Comparison of ENCODE assay signal across 12 cellular contexts in the genomic region with DNA sequence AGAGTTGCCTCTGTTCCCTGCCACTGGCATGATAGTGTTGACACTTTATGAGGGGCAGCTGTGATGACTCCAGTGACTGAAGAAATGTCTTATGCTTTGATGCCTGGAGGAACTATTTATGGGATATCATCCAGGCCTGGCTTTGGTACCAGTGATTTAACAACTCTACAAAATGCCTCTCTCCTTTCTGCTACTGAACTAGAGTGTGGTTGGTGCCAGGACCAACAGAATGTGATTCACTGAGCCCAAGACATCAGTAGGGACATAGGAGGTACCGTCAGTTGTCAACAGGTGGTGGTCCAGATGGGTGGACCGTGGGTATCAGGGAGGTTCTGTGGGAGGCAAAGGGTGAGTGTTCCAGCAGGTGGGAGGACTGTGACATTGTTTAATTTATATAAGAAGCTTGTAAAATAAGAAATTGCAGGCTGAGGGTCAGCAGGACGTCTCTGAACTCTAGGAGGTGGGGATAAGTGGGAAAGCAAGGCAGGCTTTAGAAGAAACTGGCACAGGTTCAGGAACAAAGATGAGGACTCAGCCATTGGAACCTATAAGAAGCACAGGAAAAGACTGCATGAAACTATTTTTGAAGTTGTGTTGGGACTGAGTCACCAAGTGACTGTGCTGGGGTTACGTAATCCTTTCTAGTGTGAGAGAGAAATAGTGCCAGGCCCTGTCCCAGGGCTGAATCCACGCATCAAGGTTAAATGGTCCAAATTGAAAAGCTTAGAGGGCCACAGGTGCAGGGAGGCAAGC. TPM values are rescaled to one million over a fixed set of nuclear protein-coding genes. Genes with fewer than 3 reads are reported as not detected.
DNase-seq lines count a peak whose midpoint lies in the region; ATAC-seq and TF ChIP-seq lines count a peak whose summit lies in the region.
"Had no signal": no experiment of that assay in that cellular context is flagged by ENCODE, and none has a peak within 500 bp of the region (broad histone marks: within the 10 kb centered on the region; RNA-seq: fewer than 3 reads in every experiment).

No MANE protein-coding gene starts in this region.

- ATAC-seq in left ventricle myocardium superior (peak; percentile 100), HG03571 (IDR thresholded peaks at IDR 0.05; ENCODE audit: unreplicated experiment) (no peak)

- intact Hi-C loops in left ventricle myocardium superior (cut with micrococcal nuclease): no loop called here
- intact Hi-C loops in tibial artery (cut with DNase I; ENCODE audit: low total_unique reads): no loop called here

- peaks cover 0 to 12% (median 7%) of the 10 kb centered on the region in 4 donors for H3K4me1 ChIP-seq in tibial artery
- H3K4me1 ChIP-seq: testis had no signal

- no peaks in the 10 kb centered on the region for H3K9me3 ChIP-seq in tibial artery
- H3K9me3 ChIP-seq: neutrophil, testis had no signal

- DNase-seq in DMS53 (lab: John Stamatoyannopoulos, UW) (peak; percentile 33), DMS53 treated with DMSO at 0.1 percent for 48 hours (lab: John Stamatoyannopoulos, UW; ENCODE audit: unreplicated experiment) (no peak), amniotic stem cell (lab: John Stamatoyannopoulos, UW) (peak; percentile 18), left ventricle myocardium superior (peak; percentile 39), tibial artery (peak in 1 of 2 donors; percentile 32)
- DNase-seq in stimulated activated CD4-positive, alpha-beta T cell treated with anti-CD3 and anti-CD28 coated beads, Interleukin-4, amount 100 ng/mL, for 24 hours: no peak
- DNase-seq in stimulated activated CD4-positive, alpha-beta T cell treated with anti-CD3 and anti-CD28 coated beads, Interleukin-12 subunit alpha, Interleukin-12 subunit beta, amount 100 ng/mL, for 4 hours: no peak
- DNase-seq: testis had no signal

- H3K27ac ChIP-seq in tibial artery: peak overlapping the region; percentile 33 to 52
- H3K27ac ChIP-seq: cardiac muscle cell, neutrophil, testis had no signal

- no peaks in the 10 kb centered on the region for H3K27me3 ChIP-seq in tibial artery
- H3K27me3 ChIP-seq: cardiac muscle cell, neutrophil, testis had no signal

- no peak overlapping the region for H3K4me3 ChIP-seq in tibial artery
- H3K4me3 ChIP-seq: cardiac muscle cell, testis had no signal

- H3K36me3 ChIP-seq in tibial artery: no peaks in the 10 kb centered on the region
- H3K36me3 ChIP-seq: cardiac muscle cell, neutrophil had no signal

- TF ChIP-seq CTCF in tibial artery (IDR thresholded peaks at IDR 0.05): no peak

RNA-seq across cellular contexts. Expression of a gene that starts 28.5 kb away (rescaled TPM):
- not detected for total RNA-seq in left ventricle myocardium superior
- total RNA-seq: cardiac muscle cell; T-helper 2 cell treated with Interferon-gamma antibody and Interleukin-4, amounts not matched to agents 100 ng/mL and 5 ng/mL, for 36 hours had no signal

Comparison
In these comparisons a context has a peak if more than half of its experiments do, and no peak if none do; other contexts are left out.
1. DNase-seq: peak in DMS53 (single experiment), amniotic stem cell (single experiment) and left ventricle myocardium superior (single experiment); none in DMS53 treated with DMSO at 0.1 percent for 48 hours (single experiment), stimulated activated CD4-positive, alpha-beta T cell treated with anti-CD3 and anti-CD28 coated beads, Interleukin-4, amount 100 ng/mL, for 24 hours (single experiment) and stimulated activated CD4-positive, alpha-beta T cell treated with anti-CD3 and anti-CD28 coated beads, Interleukin-12 subunit alpha, Interleukin-12 subunit beta, amount 100 ng/mL, for 4 hours (single experiment).